8 cellular contexts compared by ENCODE assay signal in genomic region chr19:8654591-8655339, GRCh38. TPM values are rescaled to one million over a fixed set of nuclear protein-coding genes. Genes with fewer than 3 reads are reported as not detected.
DNase-seq lines count a peak whose midpoint lies in the region; FAIRE-seq lines count a peak whose summit lies in the region.

No MANE protein-coding gene starts in this region.

- H3K4me1 Mint-ChIP-seq in activated T-helper 2 cell treated with anti-CD3 and anti-CD28 coated beads, Interferon-gamma antibody, Interleukin-2, Interleukin-4, amounts not matched to agents 10 μg/mL and 5 μg/mL and 100 μg/mL, durations not matched to agents 14 hours and 24 hours and 36 hours (ENCODE audit: low read depth), result peaks cover 21% of the 10 kb centered on the region

- H3K4me3 ChIP-seq in HAP-1, result no peak overlapping the region

- H3K27me3 Mint-ChIP-seq in activated T-helper 2 cell treated with anti-CD3 and anti-CD28 coated beads, Interferon-gamma antibody, Interleukin-2, Interleukin-4, amounts not matched to agents 10 μg/mL and 5 μg/mL and 100 μg/mL, durations not matched to agents 14 hours and 24 hours and 36 hours (ENCODE audit: low read depth), result peaks cover 18% of the 10 kb centered on the region

- H3K27ac Mint-ChIP-seq in activated T-helper 2 cell treated with anti-CD3 and anti-CD28 coated beads, Interferon-gamma antibody, Interleukin-2, Interleukin-4, amounts not matched to agents 10 μg/mL and 5 μg/mL and 100 μg/mL, durations not matched to agents 14 hours and 24 hours and 36 hours, result no peak overlapping the region

- intact Hi-C loops in activated T-helper 2 cell treated with anti-CD3 and anti-CD28 coated beads, Interferon-gamma antibody, Interleukin-2, Interleukin-4, amounts not matched to agents 10 μg/mL and 5 μg/mL and 100 μg/mL, durations not matched to agents 14 hours and 24 hours and 36 hours (cut with micrococcal nuclease), result loop anchor here (1.0 kb wide), 1 partner anchor 40 kb away; no protein-coding TSS in a partner anchor
- intact Hi-C loops in posterior cingulate gyrus (cut with DNase I), result loop anchor here (2.0 to 5.0 kb wide), 2 partner anchors 43 to 422 kb away; partner anchors contain the start of gene ACTL9

- H3K36me3 Mint-ChIP-seq in activated T-helper 2 cell treated with anti-CD3 and anti-CD28 coated beads, Interferon-gamma antibody, Interleukin-2, Interleukin-4, amounts not matched to agents 10 μg/mL and 5 μg/mL and 100 μg/mL, durations not matched to agents 14 hours and 24 hours and 36 hours (ENCODE audit: low read depth), result no peaks in the 10 kb centered on the region

- DNase-seq in AG20443 (ENCODE audit: low spot score), result peak; percentile 86
- peak; percentile 49 to 80 for DNase-seq in HAP-1 (ENCODE audit: low spot score in 2 of 2)
- DNase-seq in RPMI8226, result peak; percentile 70
- peak; percentile 47 for DNase-seq in activated T-helper 2 cell treated with anti-CD3 and anti-CD28 coated beads, Interferon-gamma antibody, Interleukin-2, Interleukin-4, amounts not matched to agents 10 μg/mL and 5 μg/mL and 100 μg/mL, durations not matched to agents 14 hours and 24 hours and 36 hours (ENCODE audit: low spot score)
- DNase-seq in foreskin melanocyte, result peak; percentile 14
- peak in 9 of 10 donors; percentile 21 to 90 (median 55) for DNase-seq in posterior cingulate gyrus
- DNase-seq in urothelium cell line (ENCODE audit: low spot score), result peak; percentile 66
- DNase-seq in NCI-H774 (lab: John Stamatoyannopoulos, UW), result no peak

- H3K4me1 ChIP-seq in HAP-1, result no peaks in the 10 kb centered on the region

- in situ Hi-C loops in HAP-1 (cut with MboI; ENCODE audit: low sequenced_read_pairs), result loop anchor here (10.0 kb wide), 1 partner anchor 430 kb away; the partner anchor contains the start of gene OR1M1

- H3K36me3 ChIP-seq in HAP-1 (replicated peaks), result no peaks in the 10 kb centered on the region

- no peak overlapping the region for H3K4me3 Mint-ChIP-seq in activated T-helper 2 cell treated with anti-CD3 and anti-CD28 coated beads, Interferon-gamma antibody, Interleukin-2, Interleukin-4, amounts not matched to agents 10 μg/mL and 5 μg/mL and 100 μg/mL, durations not matched to agents 14 hours and 24 hours and 36 hours (ENCODE audit: low read depth)

- no peaks in the 10 kb centered on the region for H3K9me3 ChIP-seq in HAP-1

- peaks cover 10% of the 10 kb centered on the region; the same call in 1 of the 2 replicates for H3K27me3 ChIP-seq in HAP-1 (ENCODE audit: low read depth)

- H3K9me3 Mint-ChIP-seq in activated T-helper 2 cell treated with anti-CD3 and anti-CD28 coated beads, Interferon-gamma antibody, Interleukin-2, Interleukin-4, amounts not matched to agents 10 μg/mL and 5 μg/mL and 100 μg/mL, durations not matched to agents 14 hours and 24 hours and 36 hours, result no peaks in the 10 kb centered on the region

- FAIRE-seq in urothelium cell line (lab: Jason Lieb, UNC), result no peak

RNA-seq across cellular contexts. Expression of gene NFILZ, which starts 24.3 kb away (rescaled TPM):
- not detected in 2 replicates for total RNA-seq in activated T-helper 2 cell treated with anti-CD3 and anti-CD28 coated beads, Interferon-gamma antibody, Interleukin-2, Interleukin-4, amounts not matched to agents 10 μg/mL and 5 μg/mL and 100 μg/mL, durations not matched to agents 14 hours and 24 hours and 36 hours

RNA-seq across cellular contexts. Expression of gene ACTL9, which starts 43.8 kb away (rescaled TPM):
- not detected in 2 replicates for total RNA-seq in activated T-helper 2 cell treated with anti-CD3 and anti-CD28 coated beads, Interferon-gamma antibody, Interleukin-2, Interleukin-4, amounts not matched to agents 10 μg/mL and 5 μg/mL and 100 μg/mL, durations not matched to agents 14 hours and 24 hours and 36 hours

RNA-seq across cellular contexts. Expression of gene ADAMTS10, which starts 44.2 kb away (rescaled TPM):
- total RNA-seq in activated T-helper 2 cell treated with anti-CD3 and anti-CD28 coated beads, Interferon-gamma antibody, Interleukin-2, Interleukin-4, amounts not matched to agents 10 μg/mL and 5 μg/mL and 100 μg/mL, durations not matched to agents 14 hours and 24 hours and 36 hours, result 0.71 and 0.80 TPM in 2 replicates
